27 cellular contexts compared by ENCODE assay signal in genomic region chr9:131191857-131192256, GRCh38.
"Had no signal": no experiment of that assay in that cellular context is flagged by ENCODE, and none has a peak within 500 bp of the region (broad histone marks: within the 10 kb centered on the region; RNA-seq: fewer than 3 reads in every experiment).

No MANE protein-coding gene starts in this region.

- H3K27me3 Mint-ChIP-seq: naive thymus-derived CD8-positive, alpha-beta T cell; natural killer cell treated with Interleukin-12 subunit alpha and Interleukin-12 subunit beta and Interleukin-15 and Interleukin-18, amount 100 ng/mL, for 72 hours; stimulated activated naive B cell treated with anti-CD40 and anti-IgM and Interleukin-4, amounts not matched to agents 10 μg/mL and 1 μg/mL and 100 μg/mL, for 72 hours; stimulated activated naive CD8-positive, alpha-beta T cell treated with anti-CD3 and anti-CD28 coated beads, Interleukin-15, Interleukin-2, amounts not matched to agents 100 ng/mL and 50 ng/mL, for 24 hours; type B pancreatic cell had no signal

- ATAC-seq: naive thymus-derived CD8-positive, alpha-beta T cell; natural killer cell treated with Interleukin-12 subunit alpha and Interleukin-12 subunit beta and Interleukin-15 and Interleukin-18, amount 100 ng/mL, for 72 hours; pancreas; psoas muscle; right cardiac atrium; right lobe of liver; stimulated activated effector memory CD8-positive, alpha-beta T cell treated with anti-CD3 and anti-CD28 coated beads, Interleukin-12 subunit alpha, Interleukin-12 subunit beta, amount 100 ng/mL, for 72 hours; stimulated activated naive B cell treated with anti-CD40 and anti-IgM and Interleukin-4, amounts not matched to agents 10 μg/mL and 1 μg/mL and 100 μg/mL, for 72 hours; upper lobe of right lung had no signal

- H3K27ac ChIP-seq: neutrophil, pancreas, psoas muscle, right lobe of liver, sigmoid colon, stomach, thoracic aorta, thyroid gland, tibial nerve, upper lobe of right lung, uterus had no signal

- H3K4me3 ChIP-seq: pancreas, psoas muscle, right lobe of liver, sigmoid colon, stomach, thoracic aorta, thyroid gland, tibial nerve, upper lobe of right lung, uterus had no signal

- H3K9me3 Mint-ChIP-seq: naive thymus-derived CD8-positive, alpha-beta T cell; natural killer cell treated with Interleukin-12 subunit alpha and Interleukin-12 subunit beta and Interleukin-15 and Interleukin-18, amount 100 ng/mL, for 72 hours; nephron progenitor cell; neural crest cell; stimulated activated effector memory CD8-positive, alpha-beta T cell treated with anti-CD3 and anti-CD28 coated beads, Interleukin-12 subunit alpha, Interleukin-12 subunit beta, amount 100 ng/mL, for 72 hours; stimulated activated naive B cell treated with anti-CD40 and anti-IgM and Interleukin-4, amounts not matched to agents 10 μg/mL and 1 μg/mL and 100 μg/mL, for 72 hours; stimulated activated naive CD8-positive, alpha-beta T cell treated with anti-CD3 and anti-CD28 coated beads, Interleukin-15, Interleukin-2, amounts not matched to agents 100 ng/mL and 50 ng/mL, for 24 hours; type B pancreatic cell had no signal

- H3K27ac Mint-ChIP-seq: naive thymus-derived CD8-positive, alpha-beta T cell; natural killer cell treated with Interleukin-12 subunit alpha and Interleukin-12 subunit beta and Interleukin-15 and Interleukin-18, amount 100 ng/mL, for 72 hours; nephron progenitor cell; stimulated activated effector memory CD8-positive, alpha-beta T cell treated with anti-CD3 and anti-CD28 coated beads, Interleukin-12 subunit alpha, Interleukin-12 subunit beta, amount 100 ng/mL, for 72 hours; stimulated activated naive B cell treated with anti-CD40 and anti-IgM and Interleukin-4, amounts not matched to agents 10 μg/mL and 1 μg/mL and 100 μg/mL, for 72 hours; stimulated activated naive CD8-positive, alpha-beta T cell treated with anti-CD3 and anti-CD28 coated beads, Interleukin-15, Interleukin-2, amounts not matched to agents 100 ng/mL and 50 ng/mL, for 24 hours had no signal

- FAIRE-seq: pancreas, small intestine had no signal

- H3K36me3 ChIP-seq: uterus had no signal

- H3K4me3 Mint-ChIP-seq: naive thymus-derived CD8-positive, alpha-beta T cell; natural killer cell treated with Interleukin-12 subunit alpha and Interleukin-12 subunit beta and Interleukin-15 and Interleukin-18, amount 100 ng/mL, for 72 hours; nephron progenitor cell; neural crest cell; stimulated activated effector memory CD8-positive, alpha-beta T cell treated with anti-CD3 and anti-CD28 coated beads, Interleukin-12 subunit alpha, Interleukin-12 subunit beta, amount 100 ng/mL, for 72 hours; stimulated activated naive B cell treated with anti-CD40 and anti-IgM and Interleukin-4, amounts not matched to agents 10 μg/mL and 1 μg/mL and 100 μg/mL, for 72 hours; stimulated activated naive CD8-positive, alpha-beta T cell treated with anti-CD3 and anti-CD28 coated beads, Interleukin-15, Interleukin-2, amounts not matched to agents 100 ng/mL and 50 ng/mL, for 24 hours; type B pancreatic cell had no signal

- H3K27me3 ChIP-seq: neutrophil, pancreas, right lobe of liver, sigmoid colon, stomach, thyroid gland, tibial nerve, upper lobe of right lung, uterus had no signal

- H3K4me1 Mint-ChIP-seq: stimulated activated effector memory CD8-positive, alpha-beta T cell treated with anti-CD3 and anti-CD28 coated beads, Interleukin-12 subunit alpha, Interleukin-12 subunit beta, amount 100 ng/mL, for 72 hours had no signal

- DNase-seq: naive thymus-derived CD8-positive, alpha-beta T cell; nephron progenitor cell; nucleus accumbens; pancreas; psoas muscle; right cardiac atrium; right lobe of liver; sigmoid colon; small intestine; stimulated activated CD4-positive, alpha-beta T cell treated with anti-CD3 and anti-CD28 coated beads, Interleukin-15, amount 100 ng/mL, for 24 hours; stimulated activated CD4-positive, alpha-beta T cell treated with anti-CD3 and anti-CD28 coated beads, Interleukin-2, amount 100 ng/mL, for 24 hours; stimulated activated CD4-positive, alpha-beta T cell treated with anti-CD3 and anti-CD28 coated beads, Interleukin-2, amount 100 ng/mL, for 48 hours; stimulated activated CD4-positive, alpha-beta T cell treated with anti-CD3 and anti-CD28 coated beads, Interleukin-4, amount 100 ng/mL, for 24 hours; stimulated activated naive B cell treated with anti-CD40 and anti-IgM and Interleukin-4, amounts not matched to agents 10 μg/mL and 1 μg/mL and 100 μg/mL, for 72 hours; stimulated activated naive CD4-positive, alpha-beta T cell treated with Interleukin-2 at 50 U/mL for 16 hours; stomach; thyroid gland; upper lobe of right lung; uterus had no signal

- H3K9me3 ChIP-seq: neutrophil, pancreas, psoas muscle, right lobe of liver, sigmoid colon, stomach, thoracic aorta, thyroid gland, tibial nerve, upper lobe of right lung, uterus had no signal

- H3K4me1 ChIP-seq: pancreas, psoas muscle, right lobe of liver, sigmoid colon, stomach, thyroid gland, tibial nerve, upper lobe of right lung, uterus had no signal
